ENCODE assay signal across 8 cellular contexts in the genomic region with DNA sequence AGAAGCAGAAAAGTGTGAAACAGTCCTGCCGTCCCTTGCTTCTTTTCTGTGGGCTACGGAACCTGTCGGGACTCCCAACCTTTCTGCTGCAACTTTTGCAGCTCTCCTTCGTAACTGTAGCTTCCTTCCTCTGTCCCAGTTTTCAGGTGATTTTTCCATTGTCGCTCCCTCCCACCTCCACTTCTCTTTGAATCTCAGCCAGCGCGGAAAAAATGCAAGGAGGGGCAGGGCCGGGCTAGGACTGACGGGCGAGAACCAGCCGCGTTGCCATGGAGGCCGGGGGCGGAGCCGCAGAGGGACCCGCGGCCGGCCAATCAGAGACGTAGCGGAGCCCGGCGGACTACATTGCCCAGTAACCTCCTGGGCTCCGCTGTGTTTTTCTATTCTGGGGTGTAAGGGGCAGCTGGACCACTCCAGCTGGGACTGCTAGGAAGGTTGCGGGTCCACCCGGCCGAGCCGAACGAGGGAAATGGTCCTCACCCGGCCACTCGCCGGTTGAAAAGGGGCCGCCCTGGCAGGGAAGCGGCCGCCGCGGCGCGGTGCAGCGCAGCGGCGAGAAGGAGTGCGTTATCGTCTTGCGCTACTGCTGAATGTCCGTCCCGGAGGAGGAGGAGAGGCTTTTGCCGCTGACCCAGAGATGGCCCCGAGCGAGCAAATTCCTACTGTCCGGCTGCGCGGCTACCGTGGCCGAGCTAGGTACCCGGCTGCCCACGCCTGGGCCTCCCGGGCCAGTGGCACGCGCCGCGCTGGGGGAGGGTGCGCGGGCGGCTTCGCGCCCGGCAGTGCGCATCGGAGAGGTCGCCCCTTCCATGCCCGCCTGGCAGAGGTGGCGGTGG. TPM values are rescaled to one million over a fixed set of nuclear protein-coding genes. Genes with fewer than 3 reads are reported as not detected.
A peak's percentile ranks its signal among the peaks of the same experiment; 100 is the strongest.
DNase-seq lines count a peak whose midpoint lies in the region; ATAC-seq and TF ChIP-seq lines count a peak whose summit lies in the region.

A gene with protein sequence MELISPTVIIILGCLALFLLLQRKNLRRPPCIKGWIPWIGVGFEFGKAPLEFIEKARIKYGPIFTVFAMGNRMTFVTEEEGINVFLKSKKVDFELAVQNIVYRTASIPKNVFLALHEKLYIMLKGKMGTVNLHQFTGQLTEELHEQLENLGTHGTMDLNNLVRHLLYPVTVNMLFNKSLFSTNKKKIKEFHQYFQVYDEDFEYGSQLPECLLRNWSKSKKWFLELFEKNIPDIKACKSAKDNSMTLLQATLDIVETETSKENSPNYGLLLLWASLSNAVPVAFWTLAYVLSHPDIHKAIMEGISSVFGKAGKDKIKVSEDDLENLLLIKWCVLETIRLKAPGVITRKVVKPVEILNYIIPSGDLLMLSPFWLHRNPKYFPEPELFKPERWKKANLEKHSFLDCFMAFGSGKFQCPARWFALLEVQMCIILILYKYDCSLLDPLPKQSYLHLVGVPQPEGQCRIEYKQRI (minus strand): TSS at position 216 of the 836 bp plus-strand sequence. CDS start 236 bp downstream, outside the sequence.
A gene with protein sequence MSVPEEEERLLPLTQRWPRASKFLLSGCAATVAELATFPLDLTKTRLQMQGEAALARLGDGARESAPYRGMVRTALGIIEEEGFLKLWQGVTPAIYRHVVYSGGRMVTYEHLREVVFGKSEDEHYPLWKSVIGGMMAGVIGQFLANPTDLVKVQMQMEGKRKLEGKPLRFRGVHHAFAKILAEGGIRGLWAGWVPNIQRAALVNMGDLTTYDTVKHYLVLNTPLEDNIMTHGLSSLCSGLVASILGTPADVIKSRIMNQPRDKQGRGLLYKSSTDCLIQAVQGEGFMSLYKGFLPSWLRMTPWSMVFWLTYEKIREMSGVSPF (plus strand): TSS at position 373 of the 836 bp plus-strand sequence. CDS start 218 bp downstream, at position 591.

- H3K9me3 Mint-ChIP-seq in activated T-cell treated with anti-CD3 and anti-CD28 coated beads, Interleukin-2, amount 50 U/mL, for 4 hours = no peaks in the 10 kb centered on the region

- peak within 1 kb of the TSS; percentile 81 for H3K4me3 Mint-ChIP-seq in activated T-cell treated with anti-CD3 and anti-CD28 coated beads, Interleukin-2, amount 50 U/mL, for 4 hours

- H3K36me3 Mint-ChIP-seq in activated T-cell treated with anti-CD3 and anti-CD28 coated beads, Interleukin-2, amount 50 U/mL, for 4 hours (ENCODE audit: insufficient read depth) = no peaks in the 10 kb centered on the region

- peaks cover 54% of the 10 kb centered on the region for H3K27me3 Mint-ChIP-seq in activated T-cell treated with anti-CD3 and anti-CD28 coated beads, Interleukin-2, amount 50 U/mL, for 4 hours (ENCODE audit: low read depth)

- peak; percentile 91 for DNase-seq in COLO829 (ENCODE audit: low spot score)
- peak; percentile 79 for DNase-seq in HuH-7 (ENCODE audit: low spot score)
- peak; percentile 42 for DNase-seq in OCI-M2 (lab: John Stamatoyannopoulos, UW; ENCODE audit: unreplicated experiment)
- DNase-seq in activated T-cell treated with anti-CD3 and anti-CD28 coated beads, Interleukin-2, amount 50 U/mL, for 4 hours = peak; percentile 69
- peak; percentile 76 to 85 for DNase-seq in erythroblast (lab: John Stamatoyannopoulos, UW)
- DNase-seq in mucosa of gallbladder (ENCODE audit: low spot score) = peak; percentile 95
- DNase-seq in stimulated activated CD8-positive, alpha-beta memory T cell treated with anti-CD3 and anti-CD28 coated beads, Interleukin-4, amount 100 ng/mL, for 1 hour (ENCODE audit: low read depth in 2 of 2, low spot score in 1 of 2) = peak; percentile 41 to 61

- TF ChIP-seq POLR2A in erythroblast (IDR thresholded peaks at IDR 0.05; ENCODE audit: low read length) = no peak

- H3K4me1 Mint-ChIP-seq in activated T-cell treated with anti-CD3 and anti-CD28 coated beads, Interleukin-2, amount 50 U/mL, for 4 hours (ENCODE audit: low read depth) = peaks cover 12% of the 10 kb centered on the region

- ATAC-seq in GM21515 (IDR thresholded peaks at IDR 0.05; ENCODE audit: unreplicated experiment) = peak; percentile 100
- peak; percentile 99 to 100 for ATAC-seq in activated T-cell treated with anti-CD3 and anti-CD28 coated beads, Interleukin-2, amount 50 U/mL, for 4 hours

RNA-seq across cellular contexts. Expression of the first gene that starts in this region (rescaled TPM):
- total RNA-seq in activated T-cell treated with anti-CD3 and anti-CD28 coated beads, Interleukin-2, amount 50 U/mL, for 4 hours = not detected
- total RNA-seq in mucosa of gallbladder = 18.5 TPM

RNA-seq across cellular contexts. Expression of the second gene that starts in this region (rescaled TPM):
- under 1 TPM in 2 of 3 donors, not detected in 1; 0.30 to 0.35 TPM for total RNA-seq in activated T-cell treated with anti-CD3 and anti-CD28 coated beads, Interleukin-2, amount 50 U/mL, for 4 hours
- 28.9 TPM for total RNA-seq in mucosa of gallbladder

Comparison
In these comparisons a context has a peak if more than half of its experiments do, and no peak if none do; other contexts are left out.
1. Peak in every context shown above with its lines: DNase-seq and ATAC-seq.
2. RNA of the first gene that starts in this region (total RNA-seq): 18.5 TPM in mucosa of gallbladder (single experiment); not detected in activated T-cell treated with anti-CD3 and anti-CD28 coated beads, Interleukin-2, amount 50 U/mL, for 4 hours; every median in the first group is over 10 times any median in the second.
3. RNA of the second gene that starts in this region (total RNA-seq): 28.9 TPM in mucosa of gallbladder (single experiment); 0.30 to 0.35 TPM in activated T-cell treated with anti-CD3 and anti-CD28 coated beads, Interleukin-2, amount 50 U/mL, for 4 hours; every median in the first group is over 10 times any median in the second.
4. Peak in DNase-seq and ATAC-seq in activated T-cell treated with anti-CD3 and anti-CD28 coated beads, Interleukin-2, amount 50 U/mL, for 4 hours; RNA of the genes that start here not detected or under 1 TPM.
5. DNase-seq: peak in every context shown above with its lines; median percentile 95 in mucosa of gallbladder; 91 in COLO829; 80 in erythroblast; 79 in HuH-7; 69 in activated T-cell treated with anti-CD3 and anti-CD28 coated beads, Interleukin-2, amount 50 U/mL, for 4 hours; 51 in stimulated activated CD8-positive, alpha-beta memory T cell treated with anti-CD3 and anti-CD28 coated beads, Interleukin-4, amount 100 ng/mL, for 1 hour; 42 in OCI-M2.